In the genomic region with DNA sequence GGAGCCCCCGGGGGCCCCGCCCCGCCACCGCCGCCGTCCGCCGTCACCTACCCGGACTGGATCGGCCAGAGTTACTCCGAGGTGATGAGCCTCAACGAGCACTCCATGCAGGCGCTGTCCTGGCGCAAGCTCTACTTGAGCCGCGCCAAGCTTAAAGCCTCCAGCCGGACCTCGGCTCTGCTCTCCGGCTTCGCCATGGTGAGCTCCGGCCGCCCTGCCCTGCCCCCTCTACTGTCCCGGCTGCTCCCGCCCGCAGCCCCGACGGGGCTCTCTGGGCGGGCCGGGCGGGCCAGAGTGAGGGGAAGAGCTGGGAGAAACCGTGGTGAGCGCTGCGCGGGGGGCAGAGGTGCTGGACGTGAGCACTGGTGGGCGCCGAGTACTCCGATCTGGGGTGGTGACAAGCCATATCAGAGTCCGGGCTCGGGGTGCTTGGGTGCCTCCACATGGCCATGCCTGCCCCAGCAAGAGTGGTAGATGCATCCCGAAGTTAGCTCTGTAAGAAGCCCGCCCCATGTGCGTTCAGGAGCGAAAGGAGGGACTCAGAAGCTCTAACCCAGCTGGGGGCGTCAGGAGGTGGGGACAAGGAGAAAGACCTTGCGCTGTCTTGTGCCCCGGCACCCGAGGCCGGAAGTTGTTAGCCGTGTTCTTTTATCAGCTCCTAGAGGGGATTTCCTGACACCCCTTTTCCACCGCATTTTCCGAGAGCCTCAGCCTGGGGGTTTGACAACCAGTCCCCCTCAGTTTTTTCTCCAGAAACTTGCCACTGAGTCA, we compare ENCODE assay signal across 8 cellular contexts. TPM values are rescaled to one million over a fixed set of nuclear protein-coding genes. Genes with fewer than 3 reads are reported as not detected.
DNase-seq lines count a peak whose midpoint lies in the region; ATAC-seq, FAIRE-seq and TF ChIP-seq lines count a peak whose summit lies in the region.

No MANE protein-coding gene starts in this region.

- H3K9me3 Mint-ChIP-seq in astrocyte (ENCODE audit: unreplicated experiment), result no peaks in the 10 kb centered on the region

- H3K4me1 Mint-ChIP-seq in astrocyte (ENCODE audit: low read depth, unreplicated experiment), result peaks cover 14% of the 10 kb centered on the region

- H3K9me3 ChIP-seq in astrocyte (ENCODE audit: insufficient read depth, low read depth, low read length) (no peaks in the 10 kb centered on the region), iPS DF 6.9 (ENCODE audit: control insufficient read depth, insufficient read depth, low read length) (no peaks in the 10 kb centered on the region), skeletal muscle satellite cell (replicated peaks; ENCODE audit: low read length) (no peaks in the 10 kb centered on the region)

- DNase-seq in G401 (ENCODE audit: low spot score) (peak; percentile 36), KBM-7 (peak; percentile 81), T-helper 22 cell (ENCODE audit: low read depth) (peak; percentile 85), astrocyte (ENCODE audit: low read depth) (peak; percentile 54), iPS DF 6.9 (ENCODE audit: low read depth, low spot score) (no peak), D721Med (ENCODE audit: insufficient read length, low spot score) (no peak)

- peak overlapping the region; percentile 74 for H3K27ac ChIP-seq in astrocyte (ENCODE audit: low read depth, low read length)
- no peak overlapping the region for H3K27ac ChIP-seq in iPS DF 6.9 (ENCODE audit: low read length)

- no peaks in the 10 kb centered on the region for H3K27me3 Mint-ChIP-seq in astrocyte (ENCODE audit: low read depth, unreplicated experiment)

- H3K4me1 ChIP-seq in astrocyte (ENCODE audit: insufficient read depth, low read length) (peaks cover 24% of the 10 kb centered on the region), iPS DF 6.9 (ENCODE audit: control insufficient read depth, insufficient read depth, low read length) (peaks cover 7% of the 10 kb centered on the region; the same call in 1 of the 2 replicates), skeletal muscle satellite cell (ENCODE audit: control insufficient read depth, insufficient read depth, low read length) (peaks cover 27% of the 10 kb centered on the region)

- peak overlapping the region; percentile 80 for H3K27ac Mint-ChIP-seq in astrocyte (ENCODE audit: unreplicated experiment)

- H3K27me3 ChIP-seq in astrocyte (ENCODE audit: insufficient read depth, low read length), result no peaks in the 10 kb centered on the region
- no peaks in the 10 kb centered on the region for H3K27me3 ChIP-seq in iPS DF 6.9 (ENCODE audit: control insufficient read depth, insufficient read depth, low read length)
- H3K27me3 ChIP-seq in skeletal muscle satellite cell (ENCODE audit: control insufficient read depth, insufficient read depth, low read length), result no peaks in the 10 kb centered on the region

- H4K20me1 ChIP-seq in astrocyte (ENCODE audit: insufficient read depth, low read length), result peaks cover 17% of the 10 kb centered on the region

- H2AFZ ChIP-seq in astrocyte (ENCODE audit: low read depth, low read length), result peak overlapping the region; percentile 74

- in situ Hi-C loops in G401 (cut with HindIII; ENCODE audit: low sequenced_read_pairs), result no loop called here
- in situ Hi-C loops in KBM-7 (cut with MboI; ENCODE audit: low pct_unique_long_range_greater_than_20kb, low sequenced_read_pairs), result no loop called here

- no peaks in the 10 kb centered on the region for H3K36me3 ChIP-seq in astrocyte (ENCODE audit: insufficient read depth, low read length)
- H3K36me3 ChIP-seq in iPS DF 6.9 (ENCODE audit: control insufficient read depth, insufficient read depth, low read length), result no peaks in the 10 kb centered on the region
- H3K36me3 ChIP-seq in skeletal muscle satellite cell (ENCODE audit: insufficient read depth, low read length), result no peaks in the 10 kb centered on the region

- no CpG with 5 or more reads among the region's 52 CpGs for WGBS in iPS DF 6.9 (ENCODE audit: insufficient coverage, insufficient read length)

- FAIRE-seq in astrocyte (lab: Jason Lieb, UNC) (no peak), D721Med (lab: Jason Lieb, UNC) (no peak)

- H3K9ac ChIP-seq in astrocyte (ENCODE audit: low read length) (peak overlapping the region; percentile 78), skeletal muscle satellite cell (ENCODE audit: low read depth, low read length) (peak overlapping the region; percentile 63)

- H3K4me3 ChIP-seq in astrocyte (ENCODE audit: insufficient read depth, low read depth, low read length), result peak overlapping the region; percentile 71
- peak overlapping the region; percentile 46; the same call in 1 of the 2 replicates for H3K4me3 ChIP-seq in iPS DF 6.9 (ENCODE audit: low read length)
- peak overlapping the region; percentile 89 for H3K4me3 ChIP-seq in skeletal muscle satellite cell (ENCODE audit: low read length)

- H3K4me3 Mint-ChIP-seq in astrocyte (ENCODE audit: unreplicated experiment), result peak overlapping the region; percentile 89

- peaks cover 38% of the 10 kb centered on the region for H3K79me2 ChIP-seq in astrocyte (ENCODE audit: insufficient read depth, low read length)

- H3K4me2 ChIP-seq in astrocyte (ENCODE audit: low read length) (peak overlapping the region; percentile 92), skeletal muscle satellite cell (ENCODE audit: low read length) (peak overlapping the region; percentile 84)

- H3K36me3 Mint-ChIP-seq in astrocyte (ENCODE audit: low read depth, unreplicated experiment), result no peaks in the 10 kb centered on the region

- TF ChIP-seq CTCF in astrocyte (IDR thresholded peaks at IDR 0.05; ENCODE audit: insufficient read depth, low read depth, low read length) (no peak), D721Med (IDR thresholded peaks at IDR 0.05; ENCODE audit: insufficient read depth, missing control alignments) (no peak)

- ATAC-seq in GM21619 (IDR thresholded peaks at IDR 0.05; ENCODE audit: unreplicated experiment), result peak; percentile 33

RNA-seq across cellular contexts. Expression of gene ORAI1, which starts 0.7 kb away (rescaled TPM):
- total RNA-seq in G401 (2014; rRNA removed; shearing (Covaris generic)), result 22.3 and 27.4 TPM in 2 replicates
- 16.5 and 20.4 TPM in 2 replicates for total RNA-seq in astrocyte
- 9.9 and 12.0 TPM in 2 replicates for total RNA-seq in skeletal muscle satellite cell (2012; rRNA removed)

RNA-seq across cellular contexts. Expression of gene MORN3, which starts 42.4 kb away (rescaled TPM):
- 0.41 and 0.80 TPM in 2 replicates for total RNA-seq in G401 (2014; rRNA removed; shearing (Covaris generic))
- 0.36 and 0.70 TPM in 2 replicates for total RNA-seq in astrocyte
- under 0.01 and 0.44 TPM in 2 replicates for total RNA-seq in skeletal muscle satellite cell (2012; rRNA removed)

RNA-seq across cellular contexts. Expression of gene KDM2B, which starts 46.2 kb away (rescaled TPM):
- total RNA-seq in G401 (2014; rRNA removed; shearing (Covaris generic)), result 43.8 and 73.4 TPM in 2 replicates
- total RNA-seq in astrocyte, result 21.3 and 23.4 TPM in 2 replicates
- total RNA-seq in skeletal muscle satellite cell (2012; rRNA removed), result 23.3 and 37.1 TPM in 2 replicates

Comparison
In these comparisons a context has a peak if more than half of its experiments do, and no peak if none do; other contexts are left out.
1. DNase-seq: peak in G401 (single experiment), KBM-7 (single experiment), T-helper 22 cell (single experiment) and astrocyte (single experiment); none in iPS DF 6.9 (single experiment) and D721Med (single experiment).
2. Peak in every context shown above with its lines, with median percentiles within 50 percentile points of each other: H3K4me3 ChIP-seq.